Comparison of ENCODE assay signal across 17 cellular contexts in the genomic region with DNA sequence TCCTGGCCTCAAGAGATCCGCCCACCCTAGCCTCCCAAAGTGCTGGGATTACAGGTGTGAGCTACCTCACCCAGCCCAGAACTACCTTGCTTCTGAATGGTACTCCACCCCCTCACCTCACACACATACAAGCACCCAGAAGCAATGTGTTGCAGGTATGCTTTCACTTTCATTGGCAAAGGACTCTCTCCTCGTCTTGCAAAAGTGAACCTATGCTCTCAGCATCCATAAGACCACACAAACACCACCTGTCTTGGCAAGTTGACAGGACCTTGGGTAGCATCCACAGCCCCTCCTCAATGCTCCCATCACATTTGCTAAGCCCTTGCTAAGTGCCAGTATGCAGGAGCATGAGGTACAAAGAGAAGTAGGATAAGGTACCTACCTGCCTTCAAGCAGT. TPM values are rescaled to one million over a fixed set of nuclear protein-coding genes. Genes with fewer than 3 reads are reported as not detected.
DNase-seq lines count a peak whose midpoint lies in the region; ATAC-seq and TF ChIP-seq lines count a peak whose summit lies in the region.
"Had no signal": no experiment of that assay in that cellular context is flagged by ENCODE, and none has a peak within 500 bp of the region (broad histone marks: within the 10 kb centered on the region; RNA-seq: fewer than 3 reads in every experiment).

No MANE protein-coding gene starts in this region.

- H4K12ac ChIP-seq in trophoblast cell (ENCODE audit: low read depth, low read length), result no peak overlapping the region

- H2BK12ac ChIP-seq in mesenchymal stem cell (ENCODE audit: low read length in 2 of 2), result no peak overlapping the region
- H2BK12ac ChIP-seq in trophoblast cell (ENCODE audit: low read length), result no peak overlapping the region

- H3K4me2 ChIP-seq in mesenchymal stem cell (ENCODE audit: low read length, poor library complexity, severe bottlenecking) (no peak overlapping the region), trophoblast cell (ENCODE audit: low read length) (no peak overlapping the region)

- H3K23ac ChIP-seq in mesenchymal stem cell (ENCODE audit: low read length in 2 of 2), result no peak overlapping the region
- H3K23ac ChIP-seq in trophoblast cell (ENCODE audit: low read length), result no peak overlapping the region

- intact Hi-C loops in left ventricle myocardium inferior (cut with micrococcal nuclease) (no loop called here), left cardiac atrium (cut with DNase I) (no loop called here), MCF 10A (cut with micrococcal nuclease) (no loop called here)

- H3K27me3 ChIP-seq in left ventricle myocardium inferior (ENCODE audit: low read depth) (no peaks in the 10 kb centered on the region), mesenchymal stem cell (ENCODE audit: control insufficient read depth in 1 of 2, insufficient read depth in 1 of 2, low read length in 2 of 2) (no peaks in the 10 kb centered on the region), trophoblast cell (ENCODE audit: insufficient read depth, low read length) (no peaks in the 10 kb centered on the region)
- H3K27me3 ChIP-seq: dorsolateral prefrontal cortex had no signal

- H3K27ac Mint-ChIP-seq in MCF 10A (ENCODE audit: low read depth, unreplicated experiment), result no peak overlapping the region
- H3K27ac Mint-ChIP-seq in stimulated activated naive CD8-positive, alpha-beta T cell treated with anti-CD3 and anti-CD28 coated beads, Interleukin-15, amount 100 ng/mL, for 72 hours, result peak overlapping the region in 1 of 2 donors; percentile 54
- H3K27ac Mint-ChIP-seq: activated CD4-positive, alpha-beta T cell treated with anti-CD3 and anti-CD28 coated beads, Interleukin-2, amount 10 ng/mL, durations not matched to agents 24 days and 14 days; activated naive CD4-positive, alpha-beta T cell treated with anti-CD3 and anti-CD28 coated beads, Interleukin-2, amount 10 ng/mL, durations not matched to agents 7 days and 5 days; progenitor cell of endocrine pancreas had no signal

- H2AFZ ChIP-seq in mesenchymal stem cell (ENCODE audit: low read depth, low read length) (no peak overlapping the region), trophoblast cell (ENCODE audit: insufficient read depth, low read length, poor library complexity) (no peak overlapping the region)

- peak overlapping the region; percentile 90 for H3K27ac ChIP-seq in left ventricle myocardium inferior (replicated peaks)
- H3K27ac ChIP-seq in mesenchymal stem cell (ENCODE audit: low read length, poor library complexity, severe bottlenecking), result no peak overlapping the region
- H3K27ac ChIP-seq in trophoblast cell (ENCODE audit: low read depth, low read length), result no peak overlapping the region

- H3K79me1 ChIP-seq in mesenchymal stem cell (replicated peaks; ENCODE audit: low read length, poor library complexity, severe bottlenecking) (peaks cover 12% of the 10 kb centered on the region), trophoblast cell (ENCODE audit: low read length) (peaks cover 14% of the 10 kb centered on the region)

- POLR2A ChIA-PET in MCF 10A (lab: Yijun Ruan, JAX), result interaction anchor here (2.8 to 4.6 kb wide), 2 partner anchors 10 to 171 kb away, joined by 13 to 73 read pairs; a partner anchor contains a TSS

- CTCF ChIA-PET in MCF 10A (lab: Yijun Ruan, JAX), result no interaction called here

- H3K18ac ChIP-seq in mesenchymal stem cell (ENCODE audit: low read depth in 1 of 2, low read length in 2 of 2) (no peak overlapping the region), trophoblast cell (ENCODE audit: low read length) (no peak overlapping the region)

- 94% methylated on average over 2 of the region's 2 CpGs for WGBS in mesenchymal stem cell
- no CpG with 5 or more reads among the region's 2 CpGs for WGBS in trophoblast cell (ENCODE audit: extremely low coverage, insufficient coverage, insufficient read length)

- H3K9ac ChIP-seq in mesenchymal stem cell (ENCODE audit: low read length), result peak overlapping the region; percentile 97
- no peak overlapping the region for H3K9ac ChIP-seq in trophoblast cell (ENCODE audit: low read length)

- H3K4me3 ChIP-seq in left ventricle myocardium inferior (peak overlapping the region; percentile 90), mesenchymal stem cell (ENCODE audit: insufficient read depth in 1 of 2, low read depth in 1 of 2, low read length in 2 of 2) (peak overlapping the region in 1 of 2 experiments; percentile 89), trophoblast cell (ENCODE audit: low read depth, low read length) (no peak overlapping the region)
- H3K4me3 ChIP-seq: K562 had no signal

- H2BK15ac ChIP-seq in mesenchymal stem cell (ENCODE audit: low read depth, poor library complexity, severe bottlenecking), result no peak overlapping the region

- H3K9me3 Mint-ChIP-seq in MCF 10A (ENCODE audit: unreplicated experiment), result no peaks in the 10 kb centered on the region
- H3K9me3 Mint-ChIP-seq in stimulated activated naive CD8-positive, alpha-beta T cell treated with anti-CD3 and anti-CD28 coated beads, Interleukin-15, amount 100 ng/mL, for 72 hours, result no peaks in the 10 kb centered on the region
- H3K9me3 Mint-ChIP-seq: activated CD4-positive, alpha-beta T cell treated with anti-CD3 and anti-CD28 coated beads, Interleukin-2, amount 10 ng/mL, durations not matched to agents 24 days and 14 days; activated naive CD4-positive, alpha-beta T cell treated with anti-CD3 and anti-CD28 coated beads, Interleukin-2, amount 10 ng/mL, durations not matched to agents 7 days and 5 days had no signal

- peaks cover 46% of the 10 kb centered on the region for H3K4me1 Mint-ChIP-seq in MCF 10A (ENCODE audit: insufficient read depth, unreplicated experiment)
- peaks cover 14% of the 10 kb centered on the region for H3K4me1 Mint-ChIP-seq in stimulated activated naive CD8-positive, alpha-beta T cell treated with anti-CD3 and anti-CD28 coated beads, Interleukin-15, amount 100 ng/mL, for 72 hours

- peak overlapping the region; percentile 80 for H3K4me3 Mint-ChIP-seq in MCF 10A (ENCODE audit: unreplicated experiment)
- H3K4me3 Mint-ChIP-seq in stimulated activated naive CD8-positive, alpha-beta T cell treated with anti-CD3 and anti-CD28 coated beads, Interleukin-15, amount 100 ng/mL, for 72 hours, result no peak overlapping the region
- H3K4me3 Mint-ChIP-seq: activated CD4-positive, alpha-beta T cell treated with anti-CD3 and anti-CD28 coated beads, Interleukin-2, amount 10 ng/mL, durations not matched to agents 24 days and 14 days; activated naive CD4-positive, alpha-beta T cell treated with anti-CD3 and anti-CD28 coated beads, Interleukin-2, amount 10 ng/mL, durations not matched to agents 7 days and 5 days had no signal

- no peak overlapping the region for H2BK120ac ChIP-seq in mesenchymal stem cell (ENCODE audit: low read depth, low read length)
- no peak overlapping the region for H2BK120ac ChIP-seq in trophoblast cell (ENCODE audit: insufficient read depth, low read length, poor library complexity)

- no peaks in the 10 kb centered on the region for H3K36me3 Mint-ChIP-seq in MCF 10A (ENCODE audit: insufficient read depth, unreplicated experiment)

- DNase-seq in left ventricle myocardium inferior, result no peak
- DNase-seq in left cardiac atrium, result no peak
- no peak for DNase-seq in MCF 10A (ENCODE audit: unreplicated experiment)
- DNase-seq in mesenchymal stem cell, result no peak
- no peak for DNase-seq in stimulated activated naive CD8-positive, alpha-beta T cell treated with anti-CD3 and anti-CD28 coated beads, Interleukin-15, amount 100 ng/mL, for 72 hours
- no peak for DNase-seq in trophoblast cell
- DNase-seq: activated CD4-positive, alpha-beta T cell treated with anti-CD3 and anti-CD28 coated beads, Interleukin-2, amount 10 ng/mL, durations not matched to agents 24 days and 14 days; activated naive CD4-positive, alpha-beta T cell treated with anti-CD3 and anti-CD28 coated beads, Interleukin-2, amount 10 ng/mL, durations not matched to agents 7 days and 5 days; COR-L47; dorsolateral prefrontal cortex; NCI-H1092; stimulated activated naive CD4-positive, alpha-beta T cell; T1000 had no signal

- no TSS peak for BruUV-seq in MCF 10A (replicated peaks; lab: Mats Ljungman, UMichigan)

- TF ChIP-seq CTCF in left ventricle myocardium inferior (IDR thresholded peaks at IDR 0.05; ENCODE audit: borderline replicate concordance) (no peak), MCF 10A (IDR thresholded peaks at IDR 0.05; ENCODE audit: unreplicated experiment) (no peak)

- H3K4ac ChIP-seq in mesenchymal stem cell (ENCODE audit: low read depth in 1 of 2, low read length in 2 of 2) (no peak overlapping the region), trophoblast cell (ENCODE audit: low read depth, low read length) (no peak overlapping the region)

- H2BK5ac ChIP-seq in mesenchymal stem cell (ENCODE audit: low read depth, low read length, poor library complexity, severe bottlenecking) (no peak overlapping the region), trophoblast cell (ENCODE audit: low read depth, low read length, poor library complexity) (no peak overlapping the region)

- H3K9me3 ChIP-seq in left ventricle myocardium inferior (replicated peaks) (no peaks in the 10 kb centered on the region), mesenchymal stem cell (ENCODE audit: control insufficient read depth, low read length) (no peaks in the 10 kb centered on the region), trophoblast cell (ENCODE audit: insufficient read depth, low read depth, low read length) (no peaks in the 10 kb centered on the region)

- H4K91ac ChIP-seq in mesenchymal stem cell (ENCODE audit: low read length), result no peak overlapping the region
- no peak overlapping the region for H4K91ac ChIP-seq in trophoblast cell (ENCODE audit: low read depth, low read length)

- H3K36me3 ChIP-seq in left ventricle myocardium inferior (no peaks in the 10 kb centered on the region), mesenchymal stem cell (ENCODE audit: control insufficient read depth in 1 of 2, insufficient read depth in 2 of 2, low read depth in 1 of 2, low read length in 2 of 2) (peaks cover 0 to 19% of the 10 kb centered on the region in 2 experiments), trophoblast cell (ENCODE audit: control insufficient read depth in 1 of 2, insufficient read depth in 2 of 2, low read length in 2 of 2) (peaks cover 4 to 8% of the 10 kb centered on the region in 2 experiments)

- no peaks in the 10 kb centered on the region for H3K27me3 Mint-ChIP-seq in MCF 10A (ENCODE audit: insufficient read depth, unreplicated experiment)
- peaks cover 68% of the 10 kb centered on the region for H3K27me3 Mint-ChIP-seq in stimulated activated naive CD8-positive, alpha-beta T cell treated with anti-CD3 and anti-CD28 coated beads, Interleukin-15, amount 100 ng/mL, for 72 hours
- H3K27me3 Mint-ChIP-seq: progenitor cell of endocrine pancreas had no signal

- peaks cover 10% of the 10 kb centered on the region for H3K79me2 ChIP-seq in trophoblast cell (ENCODE audit: control insufficient read depth, insufficient read depth, low read length, poor library complexity)

- ATAC-seq in left cardiac atrium, result no peak
- ATAC-seq in stimulated activated naive CD8-positive, alpha-beta T cell treated with anti-CD3 and anti-CD28 coated beads, Interleukin-15, amount 100 ng/mL, for 72 hours, result no peak
- no peak for ATAC-seq in GM18909 (IDR thresholded peaks at IDR 0.05; ENCODE audit: poor library complexity, unreplicated experiment)
- ATAC-seq in HG03520 (IDR thresholded peaks at IDR 0.05; ENCODE audit: unreplicated experiment), result no peak
- ATAC-seq: K562 had no signal

- H3K14ac ChIP-seq in mesenchymal stem cell (ENCODE audit: low read length in 2 of 2) (no peak overlapping the region), trophoblast cell (ENCODE audit: low read length) (no peak overlapping the region)

- H2AK5ac ChIP-seq in mesenchymal stem cell (ENCODE audit: low read length, severe bottlenecking) (no peak overlapping the region), trophoblast cell (ENCODE audit: low read length) (no peak overlapping the region)

- no peak overlapping the region for H4K8ac ChIP-seq in mesenchymal stem cell (ENCODE audit: low read length)
- H4K8ac ChIP-seq in trophoblast cell (ENCODE audit: low read depth, low read length), result no peak overlapping the region

- peaks cover 89% of the 10 kb centered on the region for H3K4me1 ChIP-seq in left ventricle myocardium inferior
- H3K4me1 ChIP-seq in mesenchymal stem cell (ENCODE audit: control insufficient read depth, insufficient read depth, low read depth, low read length), result peaks cover 5% of the 10 kb centered on the region
- peaks cover 4 to 5% of the 10 kb centered on the region in 2 experiments for H3K4me1 ChIP-seq in trophoblast cell (ENCODE audit: control insufficient read depth in 1 of 2, insufficient read depth in 2 of 2, low read length in 2 of 2)

RNA-seq across cellular contexts. Expression of a gene that starts 3.7 kb away (rescaled TPM):
- 85.7 TPM for total RNA-seq in left ventricle myocardium inferior
- 10 to 100 TPM; 60.5 to 64.7 TPM for total RNA-seq in left cardiac atrium
- 24.1 and 33.5 TPM in 2 replicates for total RNA-seq in MCF 10A (2022)
- polyA plus RNA-seq in mesenchymal stem cell (2013, experiment 1 of 2), result 34.7 TPM
- 33.3 TPM for polyA plus RNA-seq in mesenchymal stem cell (2013, experiment 2 of 2)
- 53.4 and 54.2 TPM in 2 replicates for polyA plus RNA-seq in trophoblast cell (2013)
- total RNA-seq: activated CD4-positive, alpha-beta T cell treated with anti-CD3 and anti-CD28 coated beads, Interleukin-2, amount 10 ng/mL, durations not matched to agents 24 days and 14 days had no signal
